In the genomic region with DNA sequence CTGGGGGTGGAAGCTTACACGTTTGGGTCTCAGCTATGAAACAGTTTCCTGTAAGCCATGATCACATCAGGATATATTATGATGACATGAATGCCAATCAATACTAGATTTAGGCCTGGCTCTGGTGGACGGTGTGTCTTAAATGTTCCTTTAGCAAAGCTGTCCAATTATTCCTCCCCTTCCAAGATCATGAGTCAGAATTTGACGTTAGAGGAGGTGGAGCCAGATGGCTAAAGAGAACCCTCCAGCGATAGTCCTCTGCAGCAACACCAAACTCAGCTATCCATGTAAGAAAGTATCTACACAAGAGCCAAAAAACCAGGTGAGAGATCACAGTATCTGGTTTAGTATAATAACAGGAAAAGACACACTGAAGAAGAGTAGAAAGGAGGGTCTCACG, we compare ENCODE assay signal across 14 cellular contexts. TPM values are rescaled to one million over a fixed set of nuclear protein-coding genes. Genes with fewer than 3 reads are reported as not detected.
A peak's percentile ranks its signal among the peaks of the same experiment; 100 is the strongest.
DNase-seq lines count a peak whose midpoint lies in the region; ATAC-seq, FAIRE-seq and TF ChIP-seq lines count a peak whose summit lies in the region.
"Had no signal": no experiment of that assay in that cellular context is flagged by ENCODE, and none has a peak within 500 bp of the region (broad histone marks: within the 10 kb centered on the region; RNA-seq: fewer than 3 reads in every experiment).

No MANE protein-coding gene starts in this region.

- no peaks in the 10 kb centered on the region for H3K9me3 Mint-ChIP-seq in central memory CD8-positive, alpha-beta T cell
- H3K9me3 Mint-ChIP-seq in naive B cell, result peaks cover 0 to 4% (median 0%) of the 10 kb centered on the region in 7 donors
- H3K9me3 Mint-ChIP-seq in chondrocyte (ENCODE audit: low read depth), result no peaks in the 10 kb centered on the region
- H3K9me3 Mint-ChIP-seq: activated CD4-positive, alpha-beta T cell treated with anti-CD3 and anti-CD28 coated beads, Interleukin-2, amount 10 ng/mL, durations not matched to agents 24 days and 14 days had no signal

- H3K4me1 Mint-ChIP-seq in central memory CD8-positive, alpha-beta T cell, result peaks cover 4% of the 10 kb centered on the region
- H3K4me1 Mint-ChIP-seq in naive B cell (peaks cover 0 to 7% (median 0%) of the 10 kb centered on the region in 3 donors), chondrocyte (ENCODE audit: low read depth) (no peaks in the 10 kb centered on the region)
- H3K4me1 Mint-ChIP-seq: activated CD4-positive, alpha-beta T cell treated with anti-CD3 and anti-CD28 coated beads, Interleukin-2, amount 10 ng/mL, durations not matched to agents 24 days and 14 days had no signal

- H3K4me3 Mint-ChIP-seq in central memory CD8-positive, alpha-beta T cell, result no peak overlapping the region
- no peak overlapping the region for H3K4me3 Mint-ChIP-seq in naive B cell
- H3K4me3 Mint-ChIP-seq in chondrocyte (ENCODE audit: unreplicated experiment), result no peak overlapping the region
- H3K4me3 Mint-ChIP-seq: activated CD4-positive, alpha-beta T cell treated with anti-CD3 and anti-CD28 coated beads, Interleukin-2, amount 10 ng/mL, durations not matched to agents 24 days and 14 days had no signal

- DNase-seq in AG08396 (ENCODE audit: low spot score) (peak; percentile 35), GM23248 (peak; percentile 87), naive B cell (no peak), chondrocyte (ENCODE audit: low spot score) (no peak), NCI-H1092 (lab: John Stamatoyannopoulos, UW) (no peak), RCC 7860 (ENCODE audit: low spot score) (no peak)
- no peak for DNase-seq in central memory CD8-positive, alpha-beta T cell (ENCODE audit: low spot score in 2 of 2)
- no peak for DNase-seq in stimulated activated CD4-positive, alpha-beta T cell treated with anti-CD3 and anti-CD28 coated beads, Interleukin-12 subunit alpha, Interleukin-12 subunit beta, amount 100 ng/mL, for 4 hours
- DNase-seq: activated CD4-positive, alpha-beta T cell treated with anti-CD3 and anti-CD28 coated beads, Interleukin-2, amount 10 ng/mL, durations not matched to agents 24 days and 14 days; hypothalamus; NCI-H2227 treated with DMSO at 0.1 percent for 48 hours; posterior cingulate gyrus; stimulated activated CD4-positive, alpha-beta T cell treated with anti-CD3 and anti-CD28 coated beads, Interleukin-1b, Interleukin-23, amount 100 ng/mL, for 48 hours had no signal

- H3K27me3 ChIP-seq in GM23248 (replicated peaks; ENCODE audit: insufficient read depth), result no peaks in the 10 kb centered on the region

- H3K4me1 ChIP-seq in GM23248 (ENCODE audit: insufficient read depth), result peaks cover 9% of the 10 kb centered on the region

- peaks cover 30% of the 10 kb centered on the region for H3K36me3 Mint-ChIP-seq in central memory CD8-positive, alpha-beta T cell (ENCODE audit: insufficient read depth)
- H3K36me3 Mint-ChIP-seq in naive B cell, result peaks cover 11 to 14% of the 10 kb centered on the region in 2 donors
- H3K36me3 Mint-ChIP-seq in chondrocyte (ENCODE audit: low read depth), result peaks cover 18% of the 10 kb centered on the region

- H3K27ac ChIP-seq in GM23248, result peak overlapping the region; percentile 20; the same call in 1 of the 2 replicates

- H2AFZ ChIP-seq in GM23248, result no peak overlapping the region

- H3K9me3 ChIP-seq in GM23248 (ENCODE audit: low read depth), result no peaks in the 10 kb centered on the region

- no peak for ATAC-seq in central memory CD8-positive, alpha-beta T cell (replicated peaks; ENCODE audit: extremely low read depth, poor library complexity, severe bottlenecking)
- ATAC-seq in naive B cell (ENCODE audit: low read depth in 2 of 2), result no peak

- H3K27ac Mint-ChIP-seq in central memory CD8-positive, alpha-beta T cell (ENCODE audit: low read depth), result peak overlapping the region; percentile 14
- H3K27ac Mint-ChIP-seq in naive B cell, result peak overlapping the region in 4 of 6 donors; percentile 26 to 52 (median 41)
- H3K27ac Mint-ChIP-seq in chondrocyte (ENCODE audit: unreplicated experiment), result no peak overlapping the region
- H3K27ac Mint-ChIP-seq: activated CD4-positive, alpha-beta T cell treated with anti-CD3 and anti-CD28 coated beads, Interleukin-2, amount 10 ng/mL, durations not matched to agents 24 days and 14 days had no signal

- no peaks in the 10 kb centered on the region; the same call in 1 of the 2 replicates for H3F3A ChIP-seq in GM23248 (ENCODE audit: insufficient read depth)

- H4K20me1 ChIP-seq in GM23248 (ENCODE audit: insufficient read depth), result no peaks in the 10 kb centered on the region

- H3K4me3 ChIP-seq in GM23248, result no peak overlapping the region

- H3K36me3 ChIP-seq in GM23248 (ENCODE audit: low read depth), result peaks cover 6% of the 10 kb centered on the region

- H3K79me2 ChIP-seq in GM23248 (ENCODE audit: insufficient read depth), result no peaks in the 10 kb centered on the region

- no peak for TF ChIP-seq CTCF in chondrocyte (IDR thresholded peaks at IDR 0.05)

- H3K9ac ChIP-seq in GM23248, result 0 out of 2 replicates have a peak overlapping the region, but pooled peaks have one; percentile 27

- H3K9me2 ChIP-seq in GM23248 (ENCODE audit: insufficient read depth), result no peaks in the 10 kb centered on the region

- H3K4me2 ChIP-seq in GM23248 (ENCODE audit: unreplicated experiment), result peak overlapping the region; percentile 42

- FAIRE-seq in RCC 7860 (lab: Jason Lieb, UNC), result no peak
- FAIRE-seq: HTR-8/SVneo had no signal

- in situ Hi-C loops in GM23248 (cut with MboI), result no loop called here

- H3K27me3 Mint-ChIP-seq in central memory CD8-positive, alpha-beta T cell, result no peaks in the 10 kb centered on the region
- H3K27me3 Mint-ChIP-seq in naive B cell (no peaks in the 10 kb centered on the region), chondrocyte (ENCODE audit: low read depth) (no peaks in the 10 kb centered on the region)
- H3K27me3 Mint-ChIP-seq: activated CD4-positive, alpha-beta T cell treated with anti-CD3 and anti-CD28 coated beads, Interleukin-2, amount 10 ng/mL, durations not matched to agents 24 days and 14 days had no signal

- WGBS in GM23248 (ENCODE audit: low coverage in 1 of 2, low lambda C conversion rate in 2 of 2, missing lambda C conversion rate in 2 of 2), 2 experiments, result 16 to 17% methylated on average over 5 of the region's 5 CpGs

RNA-seq across cellular contexts. Expression of gene PACC1, which starts 47.8 kb away (rescaled TPM):
- 4.4 and 6.9 TPM in 2 replicates for total RNA-seq in GM23248 (2014; rRNA removed; shearing (Covaris generic))
- polyA plus RNA-seq in GM23248 (2016; fragmentation: Nextera tagmentation; extraction: Ambion mirVana) (4.7 and 5.4 TPM in 2 replicates), naive B cell (ENCODE audit: low read depth in 6 of 6) (10 to 100 TPM; 14.1 to 20.8 (median 18.7) TPM)
- 7.6 to 11.2 TPM (median 9.7 TPM) in 3 replicates for total RNA-seq in chondrocyte

Comparison
In these comparisons a context has a peak if more than half of its experiments do, and no peak if none do; other contexts are left out.
1. DNase-seq: peak in AG08396 (single experiment) and GM23248 (single experiment); none in central memory CD8-positive, alpha-beta T cell (0 of 2), naive B cell (single experiment), stimulated activated CD4-positive, alpha-beta T cell treated with anti-CD3 and anti-CD28 coated beads, Interleukin-12 subunit alpha, Interleukin-12 subunit beta, amount 100 ng/mL, for 4 hours (single experiment), chondrocyte (single experiment), NCI-H1092 (single experiment) and RCC 7860 (single experiment).